In genomic region chr19:32580901-32581703, GRCh38 we compare ENCODE assay signal across 8 cellular contexts. TPM values are rescaled to one million over a fixed set of nuclear protein-coding genes. Genes with fewer than 3 reads are reported as not detected.
DNase-seq lines count a peak whose midpoint lies in the region; ATAC-seq, FAIRE-seq and TF ChIP-seq lines count a peak whose summit lies in the region.

PDCD5 (plus strand) TSS chr19:32581190; CDS start chr19:32581262, 72 bp downstream.

- POLR2A ChIA-PET in endothelial cell of umbilical vein (lab: Charles Lee), result interaction anchor here (0.7 to 0.8 kb wide), 2 partner anchors 83 to 207 kb away, joined by 3 to 4 read pairs; no protein-coding TSS in a partner anchor

- TF ChIP-seq CTCF in OCI-LY1 (IDR thresholded peaks at IDR 0.05; ENCODE audit: low read length) (no peak), endothelial cell of umbilical vein (IDR thresholded peaks at IDR 0.05; ENCODE audit: extremely low read depth in 1 of 2, insufficient read depth in 1 of 2, low read depth in 1 of 2, low read length in 2 of 2) (no peak)

- H3K27ac ChIP-seq in OCI-LY1 (ENCODE audit: low read depth, low read length, poor library complexity, severe bottlenecking), result peak within 1 kb of the TSS; percentile 54
- peak within 1 kb of the TSS; percentile 48 for H3K27ac ChIP-seq in endothelial cell of umbilical vein (ENCODE audit: insufficient read depth, low read depth, low read length)

- no TSS peak for BruUV-seq in endothelial cell of umbilical vein (replicated peaks; lab: Mats Ljungman, UMichigan)

- H4K20me1 ChIP-seq in OCI-LY1 (ENCODE audit: insufficient read depth, low read length) (no peaks in the 10 kb centered on the region), endothelial cell of umbilical vein (replicated peaks; ENCODE audit: control insufficient read depth, extremely low read depth, insufficient read depth, low read length) (no peaks in the 10 kb centered on the region)

- intact Hi-C loops in endothelial cell of umbilical vein (cut with micrococcal nuclease), result loop anchor here (1.0 to 2.0 kb wide), 3 partner anchors 94 to 235 kb away; partner anchors contain the start of genes ANKRD27, DPY19L3 and RGS9BP

- peak; percentile 85 for TF ChIP-seq POLR2A in endothelial cell of umbilical vein (IDR thresholded peaks at IDR 0.05; ENCODE audit: low read depth, low read length)

- peak; percentile 90 for FAIRE-seq in endothelial cell of umbilical vein (lab: Jason Lieb, UNC)

- DNase-seq in DMS 273 (lab: John Stamatoyannopoulos, UW; ENCODE audit: unreplicated experiment), result peak; percentile 98
- DNase-seq in HuH-7 (ENCODE audit: low spot score), result peak; percentile 97
- peak; percentile 96 for DNase-seq in activated T-cell treated with anti-CD3 and anti-CD28 coated beads for 1 hour (ENCODE audit: low read depth)
- peak; percentile 94 for DNase-seq in endothelial cell of umbilical vein (ENCODE audit: low read depth, low spot score)
- peak; percentile 97 for DNase-seq in midbrain (lab: John Stamatoyannopoulos, UW)
- peak; percentile 97 for DNase-seq in stimulated activated CD8-positive, alpha-beta memory T cell treated with anti-CD3 and anti-CD28 coated beads, Interleukin-15, amount 100 ng/mL, for 48 hours (ENCODE audit: low read depth in 2 of 2)

- H3K4me1 ChIP-seq in OCI-LY1 (ENCODE audit: insufficient read depth, low read length, severe bottlenecking) (peaks cover 11% of the 10 kb centered on the region), endothelial cell of umbilical vein (ENCODE audit: control insufficient read depth, extremely low read depth, insufficient read depth, low read length) (peaks cover 11% of the 10 kb centered on the region)

- H3K79me2 ChIP-seq in OCI-LY1 (ENCODE audit: insufficient read depth, low read length), result peaks cover 8% of the 10 kb centered on the region
- H3K79me2 ChIP-seq in endothelial cell of umbilical vein (ENCODE audit: control insufficient read depth, insufficient read depth, low read length), result peaks cover 26% of the 10 kb centered on the region

- 0 out of 2 replicates have a peak, but pooled peaks cover 4% of the 10 kb centered on the region for H3F3A ChIP-seq in OCI-LY1 (ENCODE audit: insufficient read depth, low read length)

- H3K4me2 ChIP-seq in OCI-LY1 (ENCODE audit: low read length) (peak within 1 kb of the TSS; percentile 96), endothelial cell of umbilical vein (ENCODE audit: insufficient read depth, low read length) (peak within 1 kb of the TSS; percentile 82)

- peak; percentile 86 for ATAC-seq in GM21526 (IDR thresholded peaks at IDR 0.05; ENCODE audit: low FRiP score, unreplicated experiment)

- H3K9me2 ChIP-seq in OCI-LY1 (ENCODE audit: low read depth, low read length), result no peaks in the 10 kb centered on the region

- H3K9me1 ChIP-seq in endothelial cell of umbilical vein (replicated peaks; ENCODE audit: control insufficient read depth, extremely low read depth, insufficient read depth, low read length), result no peaks in the 10 kb centered on the region

- H3K27me3 ChIP-seq in OCI-LY1 (ENCODE audit: insufficient read depth, low read length) (no peaks in the 10 kb centered on the region), endothelial cell of umbilical vein (ENCODE audit: control insufficient read depth in 2 of 2, insufficient read depth in 2 of 2, low read length in 2 of 2) (peaks cover 0 to 2% of the 10 kb centered on the region in 2 experiments)

- H3K4me3 ChIP-seq in OCI-LY1 (ENCODE audit: low read depth, low read length, poor library complexity, severe bottlenecking), result peak within 1 kb of the TSS; percentile 99
- peak within 1 kb of the TSS; percentile 57 to 83 (median 74) for H3K4me3 ChIP-seq in endothelial cell of umbilical vein (replicated peaks in 1 of 3; ENCODE audit: insufficient read depth in 1 of 3, low read depth in 1 of 3, low read length in 3 of 3)

- H3K36me3 ChIP-seq in OCI-LY1 (ENCODE audit: insufficient read depth, low read length), result peaks cover 37% of the 10 kb centered on the region
- H3K36me3 ChIP-seq in endothelial cell of umbilical vein (ENCODE audit: control insufficient read depth in 2 of 2, extremely low read depth in 1 of 2, insufficient read depth in 2 of 2, low read length in 2 of 2), result peaks cover 2 to 7% of the 10 kb centered on the region in 2 experiments

- CTCF ChIA-PET in endothelial cell of umbilical vein (lab: Charles Lee), result interaction anchor here (0.6 to 3.0 kb wide), 4 partner anchors 15 to 236 kb away, joined by 3 to 18 read pairs (median 4); partner anchors contain the start of gene ZNF507

- peak within 1 kb of the TSS; percentile 98 for H2AFZ ChIP-seq in OCI-LY1 (ENCODE audit: low read length)
- peak within 1 kb of the TSS; percentile 76 for H2AFZ ChIP-seq in endothelial cell of umbilical vein (ENCODE audit: low read depth, low read length)

- H3K9me3 ChIP-seq in OCI-LY1 (ENCODE audit: low read length) (no peaks in the 10 kb centered on the region), endothelial cell of umbilical vein (replicated peaks; ENCODE audit: control insufficient read depth, insufficient read depth, low read length) (no peaks in the 10 kb centered on the region)

- peak within 1 kb of the TSS; percentile 99 for H3K9ac ChIP-seq in OCI-LY1 (ENCODE audit: low read length)
- H3K9ac ChIP-seq in endothelial cell of umbilical vein (replicated peaks; ENCODE audit: extremely low read depth, insufficient read depth, low read length), result peak within 1 kb of the TSS; percentile 66

- dilution Hi-C loops in endothelial cell of umbilical vein (cut with MboI; ENCODE audit: extremely low pct_ligation_motif_present, low sequenced_read_pairs), result no loop called here

TF ChIP-seq in endothelial cell of umbilical vein, 7 proteins besides CTCF, POLR2A, EP300 and RAD21:
- TF ChIP-seq EZH2 (IDR thresholded peaks at IDR 0.05; ENCODE audit: borderline replicate concordance, low read depth, low read length, severe bottlenecking), result no peak
- TF ChIP-seq MAX (IDR thresholded peaks at IDR 0.05; ENCODE audit: insufficient read depth, insufficient read length), result peak; percentile 7
- TF ChIP-seq GATA2 (IDR thresholded peaks at IDR 0.05; ENCODE audit: insufficient read depth, insufficient read length, low read depth, low read length), result no peak
- TF ChIP-seq POLR2AphosphoS5 (IDR thresholded peaks at IDR 0.05; ENCODE audit: insufficient read depth, low read depth, low read length), result peak; percentile 76
- no peak for TF ChIP-seq JUN (IDR thresholded peaks at IDR 0.05; ENCODE audit: borderline replicate concordance, insufficient read depth, insufficient read length, low read depth)
- TF ChIP-seq MYC (IDR thresholded peaks at IDR 0.05; ENCODE audit: low read depth, low read length), result no peak
- TF ChIP-seq FOS (IDR thresholded peaks at IDR 0.05; ENCODE audit: borderline replicate concordance, insufficient read depth, low read length), result no peak

RNA-seq across cellular contexts. Expression of gene PDCD5, which starts in this region (rescaled TPM):
- 154 and 168 TPM in 2 replicates for total RNA-seq in endothelial cell of umbilical vein
- 34.2 and 51.7 TPM in 2 replicates for polyA plus RNA-seq in endothelial cell of umbilical vein
- polyA plus RNA-seq in endothelial cell of umbilical vein (2011; cell fraction: cytosol; rRNA removed), result 100.0 and 147 TPM in 2 replicates
- 46.1 and 73.6 TPM in 2 replicates for polyA plus RNA-seq in endothelial cell of umbilical vein (2011; cell fraction: nucleus; rRNA removed)
- polyA plus RNA-seq in endothelial cell of umbilical vein (2012), result 182 and 264 TPM in 2 replicates
- 9.8 and 15.1 TPM in 2 replicates for polyA minus RNA-seq in endothelial cell of umbilical vein
- 80.6 TPM for polyA minus RNA-seq in endothelial cell of umbilical vein (2011; cell fraction: cytosol; rRNA and poly(A)+ RNA removed)
- 9.2 and 10.9 TPM in 2 replicates for polyA minus RNA-seq in endothelial cell of umbilical vein (2011; cell fraction: nucleus; rRNA and poly(A)+ RNA removed)

Comparison
In these comparisons a context has a peak if more than half of its experiments do, and no peak if none do; other contexts are left out.
1. Peak in every context shown above with its lines: DNase-seq, ATAC-seq, H3K4me3 ChIP-seq and H3K27ac ChIP-seq.